In genomic region chr10:62804384-62805138, GRCh38 we compare ENCODE assay signal across 8 cellular contexts. TPM values are rescaled to one million over a fixed set of nuclear protein-coding genes. Genes with fewer than 3 reads are reported as not detected.
DNase-seq lines count a peak whose midpoint lies in the region; ATAC-seq and TF ChIP-seq lines count a peak whose summit lies in the region.

TSS of gene ADO (plus strand) at chr10:62804720. CDS start at chr10:62805060, 340 bp downstream.

- no peak for TF ChIP-seq RAD21 in liver (IDR thresholded peaks at IDR 0.05)

- peak within 1 kb of the TSS; percentile 84 to 99 (median 95) for H3K4me2 ChIP-seq in BLaER1 treated with 17β-estradiol and CSF1 and Interleukin-3, amounts not matched to agents 10 nM and 100 nM

- H3K4me1 ChIP-seq in BLaER1 treated with 17β-estradiol and CSF1 and Interleukin-3, amounts not matched to agents 10 nM and 100 nM = peaks cover 25 to 48% (median 43%) of the 10 kb centered on the region in 10 experiments
- H3K4me1 ChIP-seq in liver (ENCODE audit: control insufficient read depth in 4 of 4, insufficient read depth in 4 of 4, low read length in 3 of 4) = peaks cover 10 to 29% (median 21%) of the 10 kb centered on the region in 4 donors

- H3K9me3 ChIP-seq in BLaER1 treated with 17β-estradiol and CSF1 and Interleukin-3, amounts not matched to agents 10 nM and 100 nM (replicated peaks in 1 of 11) = no peaks in the 10 kb centered on the region
- no peaks in the 10 kb centered on the region for H3K9me3 ChIP-seq in liver (ENCODE audit: control insufficient read depth in 4 of 4, low read length in 3 of 4)

- peak; percentile 85 for ATAC-seq in HG03442 (IDR thresholded peaks at IDR 0.05; ENCODE audit: unreplicated experiment)

- WGBS in liver = under 1% methylated on average over 73 of the region's 73 CpGs

- peak within 1 kb of the TSS; percentile 94 to 99 (median 98) for H3K27ac ChIP-seq in BLaER1 treated with 17β-estradiol and CSF1 and Interleukin-3, amounts not matched to agents 10 nM and 100 nM
- peak within 1 kb of the TSS; percentile 90 to 97 for H3K27ac ChIP-seq in liver (ENCODE audit: low read depth in 1 of 2, low read length in 2 of 2)

- peak; percentile 63 for DNase-seq in GM19240 (ENCODE audit: insufficient read length, low spot score)
- peak; percentile 32 for DNase-seq in NCI-H524 treated with DMSO at 0.1 percent for 48 hours (lab: John Stamatoyannopoulos, UW)
- peak; percentile 67 to 71 for DNase-seq in activated CD4-positive, alpha-beta T cell treated with anti-CD3 and anti-CD28 coated beads, Interleukin-2, amount 50 U/mL, for 4 hours
- DNase-seq in dermis microvascular lymphatic vessel endothelial cell (ENCODE audit: low read depth in 2 of 2) = peak; percentile 62 to 87
- peak; percentile 82 for DNase-seq in stimulated activated CD4-positive, alpha-beta T cell treated with anti-CD3 and anti-CD28 coated beads, Interleukin-4, amount 100 ng/mL, for 24 hours

- TF ChIP-seq CTCF in liver (IDR thresholded peaks at IDR 0.05; ENCODE audit: low read depth, low read length, missing input control) = no peak

- peaks cover 26 to 45% (median 44%) of the 10 kb centered on the region in 11 experiments; a peak in 20 of 22 replicates for H4K20me1 ChIP-seq in BLaER1 treated with 17β-estradiol and CSF1 and Interleukin-3, amounts not matched to agents 10 nM and 100 nM

- peak within 1 kb of the TSS; percentile 91 to 99 (median 96) for H3K9ac ChIP-seq in BLaER1 treated with 17β-estradiol and CSF1 and Interleukin-3, amounts not matched to agents 10 nM and 100 nM
- H3K9ac ChIP-seq in liver (ENCODE audit: low read depth in 1 of 2, low read length in 2 of 2) = peak within 1 kb of the TSS; percentile 59 to 80

- H3K4me3 ChIP-seq in BLaER1 treated with 17β-estradiol and CSF1 and Interleukin-3, amounts not matched to agents 10 nM and 100 nM = peak within 1 kb of the TSS; percentile 81 to 99 (median 94)
- H3K4me3 ChIP-seq in liver (ENCODE audit: low read depth in 1 of 3, low read length in 3 of 3) = peak within 1 kb of the TSS; percentile 85 to 97 (median 95)

- H3K27me3 ChIP-seq in BLaER1 treated with 17β-estradiol and CSF1 and Interleukin-3, amounts not matched to agents 10 nM and 100 nM = no peaks in the 10 kb centered on the region
- H3K27me3 ChIP-seq in liver (ENCODE audit: control insufficient read depth in 4 of 4, insufficient read depth in 4 of 4, low read length in 3 of 4) = no peaks in the 10 kb centered on the region

- peaks cover 7 to 34% (median 28%) of the 10 kb centered on the region in 11 experiments; a peak in 18 of 22 replicates for H3K36me3 ChIP-seq in BLaER1 treated with 17β-estradiol and CSF1 and Interleukin-3, amounts not matched to agents 10 nM and 100 nM
- H3K36me3 ChIP-seq in liver (ENCODE audit: control insufficient read depth in 4 of 4, insufficient read depth in 3 of 4, low read depth in 1 of 4, low read length in 3 of 4) = peaks cover 0 to 2% (median 0%) of the 10 kb centered on the region in 4 donors

TF ChIP-seq in liver, 16 proteins besides CTCF, POLR2A, EP300 and RAD21:
- TF ChIP-seq HNF4G (IDR thresholded peaks at IDR 0.05) = no peak
- peak in 1 of 2 donors; percentile 7 for TF ChIP-seq HNF4A (conservative IDR thresholded peaks at IDR 0.05)
- peak; percentile 61 for TF ChIP-seq ZBTB33 (IDR thresholded peaks at IDR 0.05)
- peak in 1 of 2 donors; percentile 48 for TF ChIP-seq JUND (IDR thresholded peaks at IDR 0.05)
- peak; percentile 89 for TF ChIP-seq NR2F2 (IDR thresholded peaks at IDR 0.05)
- peak; percentile 32 for TF ChIP-seq SP1 (IDR thresholded peaks at IDR 0.05)
- TF ChIP-seq RXRA (IDR thresholded peaks at IDR 0.05) = peak; percentile 70 to 88
- TF ChIP-seq YY1 (IDR thresholded peaks at IDR 0.05) = peak; percentile 75
- TF ChIP-seq FOXA2 (IDR thresholded peaks at IDR 0.05) = no peak
- no peak for TF ChIP-seq FOXA1 (IDR thresholded peaks at IDR 0.05)
- peak; percentile 82 to 92 for TF ChIP-seq GABPA (IDR thresholded peaks at IDR 0.05 in 1 of 2, conservative IDR thresholded peaks at IDR 0.05 in 1 of 2)
- TF ChIP-seq EGR1 (IDR thresholded peaks at IDR 0.05; ENCODE audit: low read depth in 2 of 2) = peak in 1 of 2 donors; percentile 59
- TF ChIP-seq, protein P1, sequence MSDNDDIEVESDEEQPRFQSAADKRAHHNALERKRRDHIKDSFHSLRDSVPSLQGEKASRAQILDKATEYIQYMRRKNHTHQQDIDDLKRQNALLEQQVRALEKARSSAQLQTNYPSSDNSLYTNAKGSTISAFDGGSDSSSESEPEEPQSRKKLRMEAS (IDR thresholded peaks at IDR 0.05) = no peak
- TF ChIP-seq TAF1 (conservative IDR thresholded peaks at IDR 0.05) = no peak
- TF ChIP-seq, protein P2, sequence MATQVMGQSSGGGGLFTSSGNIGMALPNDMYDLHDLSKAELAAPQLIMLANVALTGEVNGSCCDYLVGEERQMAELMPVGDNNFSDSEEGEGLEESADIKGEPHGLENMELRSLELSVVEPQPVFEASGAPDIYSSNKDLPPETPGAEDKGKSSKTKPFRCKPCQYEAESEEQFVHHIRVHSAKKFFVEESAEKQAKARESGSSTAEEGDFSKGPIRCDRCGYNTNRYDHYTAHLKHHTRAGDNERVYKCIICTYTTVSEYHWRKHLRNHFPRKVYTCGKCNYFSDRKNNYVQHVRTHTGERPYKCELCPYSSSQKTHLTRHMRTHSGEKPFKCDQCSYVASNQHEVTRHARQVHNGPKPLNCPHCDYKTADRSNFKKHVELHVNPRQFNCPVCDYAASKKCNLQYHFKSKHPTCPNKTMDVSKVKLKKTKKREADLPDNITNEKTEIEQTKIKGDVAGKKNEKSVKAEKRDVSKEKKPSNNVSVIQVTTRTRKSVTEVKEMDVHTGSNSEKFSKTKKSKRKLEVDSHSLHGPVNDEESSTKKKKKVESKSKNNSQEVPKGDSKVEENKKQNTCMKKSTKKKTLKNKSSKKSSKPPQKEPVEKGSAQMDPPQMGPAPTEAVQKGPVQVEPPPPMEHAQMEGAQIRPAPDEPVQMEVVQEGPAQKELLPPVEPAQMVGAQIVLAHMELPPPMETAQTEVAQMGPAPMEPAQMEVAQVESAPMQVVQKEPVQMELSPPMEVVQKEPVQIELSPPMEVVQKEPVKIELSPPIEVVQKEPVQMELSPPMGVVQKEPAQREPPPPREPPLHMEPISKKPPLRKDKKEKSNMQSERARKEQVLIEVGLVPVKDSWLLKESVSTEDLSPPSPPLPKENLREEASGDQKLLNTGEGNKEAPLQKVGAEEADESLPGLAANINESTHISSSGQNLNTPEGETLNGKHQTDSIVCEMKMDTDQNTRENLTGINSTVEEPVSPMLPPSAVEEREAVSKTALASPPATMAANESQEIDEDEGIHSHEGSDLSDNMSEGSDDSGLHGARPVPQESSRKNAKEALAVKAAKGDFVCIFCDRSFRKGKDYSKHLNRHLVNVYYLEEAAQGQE (IDR thresholded peaks at IDR 0.05) = peak; percentile 44
- TF ChIP-seq ATF3 (IDR thresholded peaks at IDR 0.05) = no peak
TF ChIP-seq in liver: peak in this region for 10.

RNA-seq across cellular contexts. Expression of gene ADO, which starts in this region (rescaled TPM):
- 10.3 and 15.0 TPM in 2 replicates for total RNA-seq in dermis microvascular lymphatic vessel endothelial cell
- total RNA-seq in liver = 1 to 10 TPM; 6.7 TPM
- polyA plus RNA-seq in liver = 1 to 10 TPM; 1.4 to 4.3 TPM

Comparison
In these comparisons a context has a peak if more than half of its experiments do, and no peak if none do; other contexts are left out.
1. Peak in every context shown above with its lines: DNase-seq, ATAC-seq, H3K4me3 ChIP-seq and H3K27ac ChIP-seq.
2. DNase-seq: peak in every context shown above with its lines; median percentile 82 in stimulated activated CD4-positive, alpha-beta T cell treated with anti-CD3 and anti-CD28 coated beads, Interleukin-4, amount 100 ng/mL, for 24 hours; 74 in dermis microvascular lymphatic vessel endothelial cell; 69 in activated CD4-positive, alpha-beta T cell treated with anti-CD3 and anti-CD28 coated beads, Interleukin-2, amount 50 U/mL, for 4 hours; 63 in GM19240; 32 in NCI-H524 treated with DMSO at 0.1 percent for 48 hours.